Comparison of ENCODE assay signal across 8 cellular contexts in genomic region chr10:97292097-97292861, GRCh38. TPM values are rescaled to one million over a fixed set of nuclear protein-coding genes. Genes with fewer than 3 reads are reported as not detected.
A peak's percentile ranks its signal among the peaks of the same experiment; 100 is the strongest.
DNase-seq lines count a peak whose midpoint lies in the region; TF ChIP-seq lines count a peak whose summit lies in the region.

A gene with protein sequence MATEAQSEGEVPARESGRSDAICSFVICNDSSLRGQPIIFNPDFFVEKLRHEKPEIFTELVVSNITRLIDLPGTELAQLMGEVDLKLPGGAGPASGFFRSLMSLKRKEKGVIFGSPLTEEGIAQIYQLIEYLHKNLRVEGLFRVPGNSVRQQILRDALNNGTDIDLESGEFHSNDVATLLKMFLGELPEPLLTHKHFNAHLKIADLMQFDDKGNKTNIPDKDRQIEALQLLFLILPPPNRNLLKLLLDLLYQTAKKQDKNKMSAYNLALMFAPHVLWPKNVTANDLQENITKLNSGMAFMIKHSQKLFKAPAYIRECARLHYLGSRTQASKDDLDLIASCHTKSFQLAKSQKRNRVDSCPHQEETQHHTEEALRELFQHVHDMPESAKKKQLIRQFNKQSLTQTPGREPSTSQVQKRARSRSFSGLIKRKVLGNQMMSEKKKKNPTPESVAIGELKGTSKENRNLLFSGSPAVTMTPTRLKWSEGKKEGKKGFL (minus strand): TSS chr10:97292637. CDS start chr10:97292627, 10 bp downstream.

- CTCF ChIA-PET in HEK293T (lab: Yijun Ruan, JAX): interaction anchor here (0.6 to 2.2 kb wide), 4 partner anchors 10 to 107 kb away, joined by 3 to 17 read pairs (median 3); no protein-coding TSS in a partner anchor

- no peaks in the 10 kb centered on the region for H3K36me3 ChIP-seq in neuron (ENCODE audit: insufficient read depth, low read length)
- peaks cover 0 to 2% (median 0%) of the 10 kb centered on the region in 5 donors for H3K36me3 ChIP-seq in subcutaneous abdominal adipose tissue (ENCODE audit: control insufficient read depth in 5 of 5, insufficient read depth in 5 of 5, low read length in 5 of 5)

- in situ Hi-C loops in SK-MEL-5 (cut with HindIII; ENCODE audit: low pct_unique_long_range_greater_than_20kb, low sequenced_read_pairs): no loop called here

- no peaks in the 10 kb centered on the region for H3K9me3 ChIP-seq in neuron (ENCODE audit: low read length)
- no peaks in the 10 kb centered on the region for H3K9me3 ChIP-seq in subcutaneous abdominal adipose tissue (ENCODE audit: control insufficient read depth in 5 of 5, low read length in 5 of 5)

- H2AFZ ChIP-seq in neuron (ENCODE audit: low read depth, low read length): peak within 1 kb of the TSS; percentile 42

- no peaks in the 10 kb centered on the region for H3K4me1 ChIP-seq in neuron (ENCODE audit: insufficient read depth, low read length)
- peaks cover 0 to 13% (median 8%) of the 10 kb centered on the region in 5 donors for H3K4me1 ChIP-seq in subcutaneous abdominal adipose tissue (ENCODE audit: control insufficient read depth in 5 of 5, insufficient read depth in 5 of 5, low read length in 5 of 5)

- DNase-seq in GM04504 (ENCODE audit: low read depth) (peak; percentile 98), HEK293T (ENCODE audit: extremely low spot score) (peak; percentile 96), MV-4-11 (lab: John Stamatoyannopoulos, UW) (peak; percentile 98), SK-MEL-5 (ENCODE audit: low read depth, low spot score) (peak; percentile 98), foreskin melanocyte (peak; percentile 99)
- DNase-seq in activated naive CD4-positive, alpha-beta T cell treated with Interleukin-2 at 50 U/mL for 16 hours: peak; percentile 93

- no peaks in the 10 kb centered on the region for H3K27me3 ChIP-seq in neuron (ENCODE audit: insufficient read depth, low read length)
- no peaks in the 10 kb centered on the region for H3K27me3 ChIP-seq in subcutaneous abdominal adipose tissue (ENCODE audit: control insufficient read depth in 5 of 5, insufficient read depth in 4 of 5, low read length in 5 of 5)

- peak within 1 kb of the TSS; percentile 61 for H3K4me3 ChIP-seq in neuron (ENCODE audit: low read length)
- peak within 1 kb of the TSS; percentile 82 to 96 (median 88) for H3K4me3 ChIP-seq in subcutaneous abdominal adipose tissue (ENCODE audit: low read depth in 1 of 5, low read length in 5 of 5)

- POLR2A ChIA-PET in HEK293T (lab: Yijun Ruan, JAX): interaction anchor here (0.6 to 2.9 kb wide), 12 partner anchors 9 to 459 kb away, joined by 3 to 20 read pairs (median 4); partner anchors contain the start of gene FRAT1

- H3K9ac ChIP-seq in subcutaneous abdominal adipose tissue (ENCODE audit: low read length in 5 of 5): peak within 1 kb of the TSS; percentile 57 to 83 (median 82)

- H3K27ac ChIP-seq in subcutaneous abdominal adipose tissue (ENCODE audit: low read depth, low read length): peak within 1 kb of the TSS; percentile 90

TF ChIP-seq in HEK293T, 16 proteins besides CTCF, POLR2A, EP300 and RAD21:
- TF ChIP-seq FOXM1 (IDR thresholded peaks at IDR 0.05; ENCODE audit: borderline replicate concordance): peak; percentile 50; the same call in 1 of the 2 replicates
- no peak for TF ChIP-seq SP1 (IDR thresholded peaks at IDR 0.05)
- TF ChIP-seq PKNOX1 (IDR thresholded peaks at IDR 0.05): peak; percentile 99

RNA-seq across cellular contexts. Expression of the gene that starts here (rescaled TPM):
- total RNA-seq in SK-MEL-5 (2014; rRNA removed; shearing (Covaris generic)): 8.9 and 9.6 TPM in 2 replicates
- 8.5 and 9.7 TPM in 2 replicates for polyA plus RNA-seq in SK-MEL-5 (2015; cell fraction: cytosol; rRNA removed)
- 15.2 and 20.4 TPM in 2 replicates for polyA plus RNA-seq in SK-MEL-5 (2015; cell fraction: nucleus; rRNA removed)

Comparison
In these comparisons a context has a peak if more than half of its experiments do, and no peak if none do; other contexts are left out.
1. Peak in every context shown above with its lines: DNase-seq, H3K4me3 ChIP-seq and H3K27ac ChIP-seq.